Comparison of ENCODE assay signal across 10 cellular contexts in the genomic region with DNA sequence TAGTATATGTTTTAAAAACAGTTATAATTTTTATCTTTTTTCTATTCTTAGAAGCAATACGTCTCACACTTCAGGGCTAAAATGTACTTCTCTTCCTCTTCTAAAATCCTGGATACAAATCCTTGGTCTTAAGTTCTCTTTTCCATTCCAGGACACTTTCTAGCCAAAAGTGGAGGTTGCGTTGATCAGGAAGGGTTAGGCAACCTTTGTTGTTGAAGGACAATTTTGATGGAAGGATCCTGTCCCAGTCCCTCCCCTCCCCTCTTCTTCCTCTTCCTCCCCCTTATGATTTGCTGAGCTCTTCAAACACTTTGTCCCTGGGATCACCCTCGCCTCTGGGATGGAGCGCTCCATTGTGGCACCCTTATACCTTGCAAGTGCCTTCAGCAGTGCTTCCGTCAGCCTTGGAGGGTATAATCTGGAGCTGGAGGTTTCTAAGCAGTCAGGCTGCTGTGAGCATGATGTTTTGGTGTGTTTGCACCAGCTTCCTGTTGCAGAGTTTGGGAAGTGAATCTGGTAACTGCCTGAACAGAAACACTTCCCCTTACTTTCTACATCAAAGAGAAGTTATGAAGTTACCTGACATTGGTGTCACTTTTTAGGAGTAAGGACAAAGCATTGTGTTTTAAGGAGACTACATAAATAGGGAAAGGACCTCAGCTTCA.
A peak's percentile ranks its signal among the peaks of the same experiment; 100 is the strongest.
DNase-seq lines count a peak whose midpoint lies in the region; ATAC-seq and TF ChIP-seq lines count a peak whose summit lies in the region.
"Had no signal": no experiment of that assay in that cellular context is flagged by ENCODE, and none has a peak within 500 bp of the region (broad histone marks: within the 10 kb centered on the region; RNA-seq: fewer than 3 reads in every experiment).

No MANE protein-coding gene starts in this region.

- no peaks in the 10 kb centered on the region for H3K9me3 ChIP-seq in OCI-LY7 (ENCODE audit: low read length)
- no peaks in the 10 kb centered on the region for H3K9me3 ChIP-seq in heart left ventricle
- H3K9me3 ChIP-seq in uterus = no peaks in the 10 kb centered on the region
- H3K9me3 ChIP-seq: breast epithelium had no signal

- no peak overlapping the region for H3K4me3 ChIP-seq in OCI-LY7 (ENCODE audit: low read depth, low read length, poor library complexity, severe bottlenecking)
- no peak overlapping the region for H3K4me3 ChIP-seq in heart left ventricle
- H3K4me3 ChIP-seq in uterus = no peak overlapping the region
- H3K4me3 ChIP-seq: breast epithelium had no signal

- H4K20me1 ChIP-seq in OCI-LY7 (ENCODE audit: insufficient read depth, low read length) = no peaks in the 10 kb centered on the region

- no peak for TF ChIP-seq POLR2A in heart left ventricle (IDR thresholded peaks at IDR 0.05)
- no peak for TF ChIP-seq POLR2A in uterus (IDR thresholded peaks at IDR 0.05)

- no peak for TF ChIP-seq CTCF in OCI-LY7 (conservative IDR thresholded peaks at IDR 0.05; ENCODE audit: low read length)
- TF ChIP-seq CTCF in heart left ventricle (IDR thresholded peaks at IDR 0.05) = no peak
- TF ChIP-seq CTCF in uterus (IDR thresholded peaks at IDR 0.05) = no peak

- ATAC-seq in heart left ventricle (peak in 3 of 4 donors; percentile 23 to 57 (median 49)), HG03108 (IDR thresholded peaks at IDR 0.05; ENCODE audit: unreplicated experiment) (no peak), GM21737 (IDR thresholded peaks at IDR 0.05; ENCODE audit: unreplicated experiment) (no peak)

- intact Hi-C loops in OCI-LY7 (cut with micrococcal nuclease; ENCODE audit: unreplicated experiment) (no loop called here), heart left ventricle (cut with DNase I) (loop anchor here in 3 of 10 donors (5.0 to 10.0 kb wide), 3 partner anchors 58 to 75 kb away; no protein-coding TSS in a partner anchor), uterus (cut with DNase I; ENCODE audit: low total_unique reads) (loop anchor here (10.0 kb wide), 1 partner anchor 55 kb away; no protein-coding TSS in a partner anchor)

- POLR2A ChIA-PET in OCI-LY7 (lab: Charles Lee) = interaction anchor here (0.7 to 1.0 kb wide), 2 partner anchors 49 to 190 kb away, joined by 3 to 4 read pairs; no protein-coding TSS in a partner anchor

- H3K9me2 ChIP-seq in OCI-LY7 (ENCODE audit: insufficient read depth, low read length) = 0 out of 2 replicates have a peak, but pooled peaks cover 3% of the 10 kb centered on the region

- H2AFZ ChIP-seq in OCI-LY7 (ENCODE audit: low read length) = no peak overlapping the region

- H3K4me2 ChIP-seq in OCI-LY7 (ENCODE audit: low read length) = no peak overlapping the region

- H3K36me3 Mint-ChIP-seq in activated naive CD4-positive, alpha-beta T cell treated with anti-CD3 and anti-CD28 coated beads, Interleukin-2, amount 10 ng/mL, durations not matched to agents 7 days and 5 days = peaks cover 8% of the 10 kb centered on the region

- H3K4me1 ChIP-seq in OCI-LY7 (ENCODE audit: insufficient read depth, low read length, poor library complexity, severe bottlenecking) = peaks cover 9% of the 10 kb centered on the region
- peaks cover 0 to 73% (median 36%) of the 10 kb centered on the region in 12 donors for H3K4me1 ChIP-seq in heart left ventricle
- H3K4me1 ChIP-seq in uterus = peaks cover 12 to 32% of the 10 kb centered on the region in 2 donors
- H3K4me1 ChIP-seq: breast epithelium had no signal

- H3K9me3 Mint-ChIP-seq in activated naive CD4-positive, alpha-beta T cell treated with anti-CD3 and anti-CD28 coated beads, Interleukin-2, amount 10 ng/mL, durations not matched to agents 7 days and 5 days = peaks cover 3% of the 10 kb centered on the region

- no peaks in the 10 kb centered on the region for H3K27me3 ChIP-seq in heart left ventricle
- no peaks in the 10 kb centered on the region for H3K27me3 ChIP-seq in uterus
- H3K27me3 ChIP-seq: breast epithelium had no signal

- WGBS in heart left ventricle, 4 donors = 53 to 63% (median 55%) methylated on average over 5 of the region's 5 CpGs

- peak; percentile 51 for DNase-seq in activated naive CD4-positive, alpha-beta T cell treated with anti-CD3 and anti-CD28 coated beads, Interleukin-2, amount 10 ng/mL, durations not matched to agents 7 days and 5 days
- no peak for DNase-seq in activated naive CD4-positive, alpha-beta T cell treated with Interleukin-2 at 50 U/mL for 16 hours
- peak; percentile 25 for DNase-seq in OCI-LY7 (ENCODE audit: low spot score)
- peak in 1 of 5 donors; percentile 13 for DNase-seq in heart left ventricle
- no peak for DNase-seq in uterus
- DNase-seq in cerebellum (ENCODE audit: low spot score) = no peak

- H3K27me3 Mint-ChIP-seq in activated naive CD4-positive, alpha-beta T cell treated with anti-CD3 and anti-CD28 coated beads, Interleukin-2, amount 10 ng/mL, durations not matched to agents 7 days and 5 days = no peaks in the 10 kb centered on the region

- no peaks in the 10 kb centered on the region for H3K79me2 ChIP-seq in OCI-LY7 (ENCODE audit: insufficient read depth, low read depth, low read length)

- peak overlapping the region; percentile 77 for H3K4me3 Mint-ChIP-seq in activated naive CD4-positive, alpha-beta T cell treated with anti-CD3 and anti-CD28 coated beads, Interleukin-2, amount 10 ng/mL, durations not matched to agents 7 days and 5 days

- peak overlapping the region; percentile 96 for H3K27ac Mint-ChIP-seq in activated naive CD4-positive, alpha-beta T cell treated with anti-CD3 and anti-CD28 coated beads, Interleukin-2, amount 10 ng/mL, durations not matched to agents 7 days and 5 days

- no TSS peak for BruUV-seq in OCI-LY7 (replicated peaks; lab: Mats Ljungman, UMichigan)

- H3K27ac ChIP-seq in OCI-LY7 (ENCODE audit: low read depth, low read length, poor library complexity, severe bottlenecking) = no peak overlapping the region
- peak overlapping the region in 5 of 12 donors; percentile 6 to 47 (median 33) for H3K27ac ChIP-seq in heart left ventricle
- H3K27ac ChIP-seq in uterus = peak overlapping the region; percentile 72 to 81
- H3K27ac ChIP-seq: breast epithelium, C4-2B had no signal

- CTCF ChIA-PET in activated naive CD4-positive, alpha-beta T cell treated with anti-CD3 and anti-CD28 coated beads, Interleukin-2, amount 10 ng/mL, durations not matched to agents 7 days and 5 days (lab: Charles Lee) = interaction anchor here (0.6 to 1.8 kb wide), 9 partner anchors 10 to 205 kb away, joined by 3 to 12 read pairs (median 4); no protein-coding TSS in a partner anchor
- CTCF ChIA-PET in OCI-LY7 (lab: Charles Lee; ENCODE audit: unreplicated experiment) = no interaction called here

- H3K4me1 Mint-ChIP-seq in activated naive CD4-positive, alpha-beta T cell treated with anti-CD3 and anti-CD28 coated beads, Interleukin-2, amount 10 ng/mL, durations not matched to agents 7 days and 5 days = peaks cover 65% of the 10 kb centered on the region

- no peaks in the 10 kb centered on the region for H3K36me3 ChIP-seq in OCI-LY7 (ENCODE audit: insufficient read depth, low read length)
- H3K36me3 ChIP-seq in heart left ventricle = no peaks in the 10 kb centered on the region
- no peaks in the 10 kb centered on the region for H3K36me3 ChIP-seq in uterus
- H3K36me3 ChIP-seq: breast epithelium had no signal

Comparison
In these comparisons a context has a peak if more than half of its experiments do, and no peak if none do; other contexts are left out.
1. DNase-seq: peak in activated naive CD4-positive, alpha-beta T cell treated with anti-CD3 and anti-CD28 coated beads, Interleukin-2, amount 10 ng/mL, durations not matched to agents 7 days and 5 days (single experiment) and OCI-LY7 (single experiment); none in activated naive CD4-positive, alpha-beta T cell treated with Interleukin-2 at 50 U/mL for 16 hours (single experiment), uterus (0 of 2) and cerebellum (single experiment).
2. ATAC-seq: peak in heart left ventricle (3 of 4); none in HG03108 (single experiment) and GM21737 (single experiment).